25 cellular contexts compared by ENCODE assay signal in genomic region chr14:45434221-45434620, GRCh38.
"Had no signal": no experiment of that assay in that cellular context is flagged by ENCODE, and none has a peak within 500 bp of the region (broad histone marks: within the 10 kb centered on the region; RNA-seq: fewer than 3 reads in every experiment).

No MANE protein-coding gene starts in this region.

- H3K27me3 Mint-ChIP-seq: natural killer cell treated with Interleukin-12 subunit alpha and Interleukin-12 subunit beta and Interleukin-15 and Interleukin-18, amount 100 ng/mL, for 72 hours; stimulated activated naive B cell treated with anti-CD40 and anti-IgM and Interleukin-4, amounts not matched to agents 10 μg/mL and 1 μg/mL and 100 μg/mL, for 72 hours; stimulated activated naive CD8-positive, alpha-beta T cell treated with anti-CD3 and anti-CD28 coated beads, Interleukin-15, Interleukin-2, amounts not matched to agents 100 ng/mL and 50 ng/mL, for 24 hours had no signal

- H3K4me1 ChIP-seq: pancreas, prostate gland, right lobe of liver, sigmoid colon, stomach, tibial artery, transverse colon, upper lobe of left lung, vagina had no signal

- H3K27ac Mint-ChIP-seq: naive thymus-derived CD8-positive, alpha-beta T cell; natural killer cell treated with Interleukin-12 subunit alpha and Interleukin-12 subunit beta and Interleukin-15 and Interleukin-18, amount 100 ng/mL, for 72 hours; stimulated activated effector memory CD8-positive, alpha-beta T cell treated with anti-CD3 and anti-CD28 coated beads, Interleukin-12 subunit alpha, Interleukin-12 subunit beta, amount 100 ng/mL, for 72 hours; stimulated activated naive B cell treated with anti-CD40 and anti-IgM and Interleukin-4, amounts not matched to agents 10 μg/mL and 1 μg/mL and 100 μg/mL, for 72 hours; stimulated activated naive CD8-positive, alpha-beta T cell treated with anti-CD3 and anti-CD28 coated beads, Interleukin-15, Interleukin-2, amounts not matched to agents 100 ng/mL and 50 ng/mL, for 24 hours had no signal

- H3K9me3 ChIP-seq: neutrophil, pancreas, prostate gland, right lobe of liver, sigmoid colon, stomach, tibial artery, transverse colon, upper lobe of left lung, vagina had no signal

- H3K36me3 ChIP-seq: neutrophil, pancreas, prostate gland, right lobe of liver, sigmoid colon, stomach, tibial artery, transverse colon, upper lobe of left lung, vagina had no signal

- H3K4me1 Mint-ChIP-seq: naive thymus-derived CD8-positive, alpha-beta T cell; neural crest cell; stimulated activated effector memory CD8-positive, alpha-beta T cell treated with anti-CD3 and anti-CD28 coated beads, Interleukin-12 subunit alpha, Interleukin-12 subunit beta, amount 100 ng/mL, for 72 hours; stimulated activated naive B cell treated with anti-CD40 and anti-IgM and Interleukin-4, amounts not matched to agents 10 μg/mL and 1 μg/mL and 100 μg/mL, for 72 hours had no signal

- H3K36me3 Mint-ChIP-seq: naive thymus-derived CD8-positive, alpha-beta T cell; stimulated activated effector memory CD8-positive, alpha-beta T cell treated with anti-CD3 and anti-CD28 coated beads, Interleukin-12 subunit alpha, Interleukin-12 subunit beta, amount 100 ng/mL, for 72 hours; stimulated activated naive B cell treated with anti-CD40 and anti-IgM and Interleukin-4, amounts not matched to agents 10 μg/mL and 1 μg/mL and 100 μg/mL, for 72 hours had no signal

- ATAC-seq: naive thymus-derived CD8-positive, alpha-beta T cell; natural killer cell treated with Interleukin-12 subunit alpha and Interleukin-12 subunit beta and Interleukin-15 and Interleukin-18, amount 100 ng/mL, for 72 hours; pancreas; right cardiac atrium; right lobe of liver; stimulated activated effector memory CD8-positive, alpha-beta T cell treated with anti-CD3 and anti-CD28 coated beads, Interleukin-12 subunit alpha, Interleukin-12 subunit beta, amount 100 ng/mL, for 72 hours; stimulated activated naive B cell treated with anti-CD40 and anti-IgM and Interleukin-4, amounts not matched to agents 10 μg/mL and 1 μg/mL and 100 μg/mL, for 72 hours had no signal

- H3K27me3 ChIP-seq: neutrophil, pancreas, right lobe of liver, sigmoid colon, stomach, tibial artery, transverse colon, upper lobe of left lung, vagina had no signal

- H3K9me3 Mint-ChIP-seq: neural crest cell had no signal

- H3K4me3 ChIP-seq: pancreas, prostate gland, right lobe of liver, sigmoid colon, stomach, tibial artery, transverse colon, upper lobe of left lung, vagina had no signal

- DNase-seq: naive thymus-derived CD8-positive, alpha-beta T cell; nephron progenitor cell; nucleus accumbens; pancreas; right cardiac atrium; right lobe of liver; sigmoid colon; small intestine; stimulated activated CD4-positive, alpha-beta T cell treated with anti-CD3 and anti-CD28 coated beads, Interleukin-15, amount 100 ng/mL, for 24 hours; stimulated activated CD4-positive, alpha-beta T cell treated with anti-CD3 and anti-CD28 coated beads, Interleukin-2, amount 100 ng/mL, for 24 hours; stimulated activated CD4-positive, alpha-beta T cell treated with anti-CD3 and anti-CD28 coated beads, Interleukin-2, amount 100 ng/mL, for 48 hours; stimulated activated CD4-positive, alpha-beta T cell treated with anti-CD3 and anti-CD28 coated beads, Interleukin-4, amount 100 ng/mL, for 24 hours; stimulated activated naive B cell treated with anti-CD40 and anti-IgM and Interleukin-4, amounts not matched to agents 10 μg/mL and 1 μg/mL and 100 μg/mL, for 72 hours; stimulated activated naive CD4-positive, alpha-beta T cell treated with Interleukin-2 at 50 U/mL for 16 hours; stomach; tibial artery; transverse colon; upper lobe of left lung had no signal

- H3K4me3 Mint-ChIP-seq: naive thymus-derived CD8-positive, alpha-beta T cell; natural killer cell treated with Interleukin-12 subunit alpha and Interleukin-12 subunit beta and Interleukin-15 and Interleukin-18, amount 100 ng/mL, for 72 hours; nephron progenitor cell; neural crest cell; stimulated activated effector memory CD8-positive, alpha-beta T cell treated with anti-CD3 and anti-CD28 coated beads, Interleukin-12 subunit alpha, Interleukin-12 subunit beta, amount 100 ng/mL, for 72 hours; stimulated activated naive B cell treated with anti-CD40 and anti-IgM and Interleukin-4, amounts not matched to agents 10 μg/mL and 1 μg/mL and 100 μg/mL, for 72 hours; stimulated activated naive CD8-positive, alpha-beta T cell treated with anti-CD3 and anti-CD28 coated beads, Interleukin-15, Interleukin-2, amounts not matched to agents 100 ng/mL and 50 ng/mL, for 24 hours had no signal

- H3K27ac ChIP-seq: neutrophil, pancreas, prostate gland, right lobe of liver, sigmoid colon, stomach, tibial artery, transverse colon, upper lobe of left lung, vagina had no signal
